In the genomic region with DNA sequence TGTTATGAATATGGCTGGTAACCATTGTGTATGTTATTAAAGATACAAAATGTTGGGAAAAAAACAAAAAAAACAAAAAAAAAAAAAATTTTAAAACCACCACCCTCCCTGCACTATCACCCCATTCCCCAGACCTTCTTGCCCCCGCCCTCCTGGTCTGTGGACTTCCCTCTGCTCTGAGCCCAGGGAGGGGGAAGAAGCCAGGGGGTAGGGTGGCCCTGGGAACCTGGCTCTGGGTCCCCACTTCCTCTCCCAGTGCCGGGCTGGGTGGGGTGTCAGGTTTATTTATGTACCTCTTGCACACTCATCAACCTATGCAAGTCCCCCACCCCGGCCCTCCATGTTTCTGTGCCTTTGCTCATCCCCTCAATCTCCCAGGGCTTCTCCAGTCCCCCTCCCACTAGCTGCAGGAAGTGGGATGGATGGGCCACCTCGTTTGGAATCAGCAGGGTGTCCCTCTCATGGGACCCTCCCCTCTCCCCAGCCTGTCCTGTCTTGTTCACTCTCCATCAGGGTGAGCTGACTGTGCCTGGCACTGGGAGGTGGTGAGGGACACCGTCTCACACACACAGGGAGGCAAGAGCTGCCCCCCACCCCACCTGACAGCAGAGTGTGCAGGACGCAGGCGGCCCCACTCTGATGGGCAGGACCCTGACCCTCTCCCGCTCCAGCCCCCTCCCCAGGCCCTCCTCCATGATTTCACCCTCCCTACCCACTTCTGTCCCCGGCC, we compare ENCODE assay signal across 1 cellular context.
TF ChIP-seq lines count a peak whose summit lies in the region.

No MANE protein-coding gene starts in this region.

TF ChIP-seq in HEK293, 187 proteins besides CTCF, POLR2A, EP300 and RAD21 (continued from another document and continues in another):
- TF ChIP-seq ZNF561 (tag by site-specific recombination; IDR thresholded peaks at IDR 0.05; ENCODE audit: borderline replicate concordance), result no peak
- no peak for TF ChIP-seq RBAK (tag by site-specific recombination; IDR thresholded peaks at IDR 0.05)
- TF ChIP-seq, protein P1, sequence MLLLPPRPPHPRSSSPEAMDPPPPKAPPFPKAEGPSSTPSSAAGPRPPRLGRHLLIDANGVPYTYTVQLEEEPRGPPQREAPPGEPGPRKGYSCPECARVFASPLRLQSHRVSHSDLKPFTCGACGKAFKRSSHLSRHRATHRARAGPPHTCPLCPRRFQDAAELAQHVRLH (tag by site-specific recombination; IDR thresholded peaks at IDR 0.05), result no peak
- no peak for TF ChIP-seq ZNF768 (tag by site-specific recombination; IDR thresholded peaks at IDR 0.05)
- no peak for TF ChIP-seq SP7 (tag by site-specific recombination; IDR thresholded peaks at IDR 0.05)
- no peak for TF ChIP-seq HOXA7 (CRISPR knock-in tag; IDR thresholded peaks at IDR 0.05; ENCODE audit: borderline replicate concordance)
- TF ChIP-seq, protein P2, sequence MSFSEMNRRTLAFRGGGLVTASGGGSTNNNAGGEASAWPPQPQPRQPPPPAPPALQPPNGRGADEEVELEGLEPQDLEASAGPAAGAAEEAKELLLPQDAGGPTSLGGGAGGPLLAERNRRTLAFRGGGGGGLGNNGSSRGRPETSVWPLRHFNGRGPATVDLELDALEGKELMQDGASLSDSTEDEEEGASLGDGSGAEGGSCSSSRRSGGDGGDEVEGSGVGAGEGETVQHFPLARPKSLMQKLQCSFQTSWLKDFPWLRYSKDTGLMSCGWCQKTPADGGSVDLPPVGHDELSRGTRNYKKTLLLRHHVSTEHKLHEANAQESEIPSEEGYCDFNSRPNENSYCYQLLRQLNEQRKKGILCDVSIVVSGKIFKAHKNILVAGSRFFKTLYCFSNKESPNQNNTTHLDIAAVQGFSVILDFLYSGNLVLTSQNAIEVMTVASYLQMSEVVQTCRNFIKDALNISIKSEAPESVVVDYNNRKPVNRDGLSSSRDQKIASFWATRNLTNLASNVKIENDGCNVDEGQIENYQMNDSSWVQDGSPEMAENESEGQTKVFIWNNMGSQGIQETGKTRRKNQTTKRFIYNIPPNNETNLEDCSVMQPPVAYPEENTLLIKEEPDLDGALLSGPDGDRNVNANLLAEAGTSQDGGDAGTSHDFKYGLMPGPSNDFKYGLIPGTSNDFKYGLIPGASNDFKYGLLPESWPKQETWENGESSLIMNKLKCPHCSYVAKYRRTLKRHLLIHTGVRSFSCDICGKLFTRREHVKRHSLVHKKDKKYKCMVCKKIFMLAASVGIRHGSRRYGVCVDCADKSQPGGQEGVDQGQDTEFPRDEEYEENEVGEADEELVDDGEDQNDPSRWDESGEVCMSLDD (tag by site-specific recombination; IDR thresholded peaks at IDR 0.05), result 0 out of 2 replicates have a peak, but pooled peaks have one; percentile 26
- no peak for TF ChIP-seq OSR2 (tag by site-specific recombination; IDR thresholded peaks at IDR 0.05)
- no peak for TF ChIP-seq ZNF266 (tag by site-specific recombination; IDR thresholded peaks at IDR 0.05; ENCODE audit: low read depth)
- no peak for TF ChIP-seq ZNF660 (tag by site-specific recombination; IDR thresholded peaks at IDR 0.05)
- no peak for TF ChIP-seq ZNF510 (tag by site-specific recombination; IDR thresholded peaks at IDR 0.05; ENCODE audit: insufficient replicate concordance)
- TF ChIP-seq, protein P3, sequence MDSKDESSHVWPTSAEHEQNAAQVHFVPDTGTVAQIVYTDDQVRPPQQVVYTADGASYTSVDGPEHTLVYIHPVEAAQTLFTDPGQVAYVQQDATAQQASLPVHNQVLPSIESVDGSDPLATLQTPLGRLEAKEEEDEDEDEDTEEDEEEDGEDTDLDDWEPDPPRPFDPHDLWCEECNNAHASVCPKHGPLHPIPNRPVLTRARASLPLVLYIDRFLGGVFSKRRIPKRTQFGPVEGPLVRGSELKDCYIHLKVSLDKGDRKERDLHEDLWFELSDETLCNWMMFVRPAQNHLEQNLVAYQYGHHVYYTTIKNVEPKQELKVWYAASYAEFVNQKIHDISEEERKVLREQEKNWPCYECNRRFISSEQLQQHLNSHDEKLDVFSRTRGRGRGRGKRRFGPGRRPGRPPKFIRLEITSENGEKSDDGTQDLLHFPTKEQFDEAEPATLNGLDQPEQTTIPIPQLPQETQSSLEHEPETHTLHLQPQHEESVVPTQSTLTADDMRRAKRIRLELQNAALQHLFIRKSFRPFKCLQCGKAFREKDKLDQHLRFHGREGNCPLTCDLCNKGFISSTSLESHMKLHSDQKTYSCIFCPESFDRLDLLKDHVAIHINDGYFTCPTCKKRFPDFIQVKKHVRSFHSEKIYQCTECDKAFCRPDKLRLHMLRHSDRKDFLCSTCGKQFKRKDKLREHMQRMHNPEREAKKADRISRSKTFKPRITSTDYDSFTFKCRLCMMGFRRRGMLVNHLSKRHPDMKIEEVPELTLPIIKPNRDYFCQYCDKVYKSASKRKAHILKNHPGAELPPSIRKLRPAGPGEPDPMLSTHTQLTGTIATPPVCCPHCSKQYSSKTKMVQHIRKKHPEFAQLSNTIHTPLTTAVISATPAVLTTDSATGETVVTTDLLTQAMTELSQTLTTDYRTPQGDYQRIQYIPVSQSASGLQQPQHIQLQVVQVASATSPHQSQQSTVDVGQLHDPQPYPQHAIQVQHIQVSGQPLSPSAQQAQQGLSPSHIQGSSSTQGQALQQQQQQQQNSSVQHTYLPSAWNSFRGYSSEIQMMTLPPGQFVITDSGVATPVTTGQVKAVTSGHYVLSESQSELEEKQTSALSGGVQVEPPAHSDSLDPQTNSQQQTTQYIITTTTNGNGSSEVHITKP (tag by site-specific recombination; IDR thresholded peaks at IDR 0.05), result peak; percentile 17; the same call in 1 of the 2 replicates
- TF ChIP-seq, protein P4, sequence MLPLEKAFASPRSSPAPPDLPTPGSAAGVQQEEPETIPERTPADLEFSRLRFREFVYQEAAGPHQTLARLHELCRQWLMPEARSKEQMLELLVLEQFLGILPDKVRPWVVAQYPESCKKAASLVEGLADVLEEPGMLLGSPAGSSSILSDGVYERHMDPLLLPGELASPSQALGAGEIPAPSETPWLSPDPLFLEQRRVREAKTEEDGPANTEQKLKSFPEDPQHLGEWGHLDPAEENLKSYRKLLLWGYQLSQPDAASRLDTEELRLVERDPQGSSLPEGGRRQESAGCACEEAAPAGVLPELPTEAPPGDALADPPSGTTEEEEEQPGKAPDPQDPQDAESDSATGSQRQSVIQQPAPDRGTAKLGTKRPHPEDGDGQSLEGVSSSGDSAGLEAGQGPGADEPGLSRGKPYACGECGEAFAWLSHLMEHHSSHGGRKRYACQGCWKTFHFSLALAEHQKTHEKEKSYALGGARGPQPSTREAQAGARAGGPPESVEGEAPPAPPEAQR (tag by site-specific recombination; IDR thresholded peaks at IDR 0.05), result no peak
- TF ChIP-seq ZNF404 (tag by site-specific recombination; IDR thresholded peaks at IDR 0.05), result no peak
- TF ChIP-seq ZNF747 (tag by site-specific recombination; IDR thresholded peaks at IDR 0.05), result no peak
- no peak for TF ChIP-seq KLF7 (tag by site-specific recombination; IDR thresholded peaks at IDR 0.05; ENCODE audit: borderline replicate concordance)
- TF ChIP-seq ZEB2 (tag by site-specific recombination; IDR thresholded peaks at IDR 0.05), result no peak
- no peak for TF ChIP-seq ZNF214 (tag by site-specific recombination; IDR thresholded peaks at IDR 0.05; ENCODE audit: borderline replicate concordance)
- TF ChIP-seq, protein P5, sequence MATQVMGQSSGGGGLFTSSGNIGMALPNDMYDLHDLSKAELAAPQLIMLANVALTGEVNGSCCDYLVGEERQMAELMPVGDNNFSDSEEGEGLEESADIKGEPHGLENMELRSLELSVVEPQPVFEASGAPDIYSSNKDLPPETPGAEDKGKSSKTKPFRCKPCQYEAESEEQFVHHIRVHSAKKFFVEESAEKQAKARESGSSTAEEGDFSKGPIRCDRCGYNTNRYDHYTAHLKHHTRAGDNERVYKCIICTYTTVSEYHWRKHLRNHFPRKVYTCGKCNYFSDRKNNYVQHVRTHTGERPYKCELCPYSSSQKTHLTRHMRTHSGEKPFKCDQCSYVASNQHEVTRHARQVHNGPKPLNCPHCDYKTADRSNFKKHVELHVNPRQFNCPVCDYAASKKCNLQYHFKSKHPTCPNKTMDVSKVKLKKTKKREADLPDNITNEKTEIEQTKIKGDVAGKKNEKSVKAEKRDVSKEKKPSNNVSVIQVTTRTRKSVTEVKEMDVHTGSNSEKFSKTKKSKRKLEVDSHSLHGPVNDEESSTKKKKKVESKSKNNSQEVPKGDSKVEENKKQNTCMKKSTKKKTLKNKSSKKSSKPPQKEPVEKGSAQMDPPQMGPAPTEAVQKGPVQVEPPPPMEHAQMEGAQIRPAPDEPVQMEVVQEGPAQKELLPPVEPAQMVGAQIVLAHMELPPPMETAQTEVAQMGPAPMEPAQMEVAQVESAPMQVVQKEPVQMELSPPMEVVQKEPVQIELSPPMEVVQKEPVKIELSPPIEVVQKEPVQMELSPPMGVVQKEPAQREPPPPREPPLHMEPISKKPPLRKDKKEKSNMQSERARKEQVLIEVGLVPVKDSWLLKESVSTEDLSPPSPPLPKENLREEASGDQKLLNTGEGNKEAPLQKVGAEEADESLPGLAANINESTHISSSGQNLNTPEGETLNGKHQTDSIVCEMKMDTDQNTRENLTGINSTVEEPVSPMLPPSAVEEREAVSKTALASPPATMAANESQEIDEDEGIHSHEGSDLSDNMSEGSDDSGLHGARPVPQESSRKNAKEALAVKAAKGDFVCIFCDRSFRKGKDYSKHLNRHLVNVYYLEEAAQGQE (tag by site-specific recombination; IDR thresholded peaks at IDR 0.05), result no peak
- TF ChIP-seq ZBTB20 (tag by site-specific recombination; IDR thresholded peaks at IDR 0.05), result no peak
- TF ChIP-seq, protein P6, sequence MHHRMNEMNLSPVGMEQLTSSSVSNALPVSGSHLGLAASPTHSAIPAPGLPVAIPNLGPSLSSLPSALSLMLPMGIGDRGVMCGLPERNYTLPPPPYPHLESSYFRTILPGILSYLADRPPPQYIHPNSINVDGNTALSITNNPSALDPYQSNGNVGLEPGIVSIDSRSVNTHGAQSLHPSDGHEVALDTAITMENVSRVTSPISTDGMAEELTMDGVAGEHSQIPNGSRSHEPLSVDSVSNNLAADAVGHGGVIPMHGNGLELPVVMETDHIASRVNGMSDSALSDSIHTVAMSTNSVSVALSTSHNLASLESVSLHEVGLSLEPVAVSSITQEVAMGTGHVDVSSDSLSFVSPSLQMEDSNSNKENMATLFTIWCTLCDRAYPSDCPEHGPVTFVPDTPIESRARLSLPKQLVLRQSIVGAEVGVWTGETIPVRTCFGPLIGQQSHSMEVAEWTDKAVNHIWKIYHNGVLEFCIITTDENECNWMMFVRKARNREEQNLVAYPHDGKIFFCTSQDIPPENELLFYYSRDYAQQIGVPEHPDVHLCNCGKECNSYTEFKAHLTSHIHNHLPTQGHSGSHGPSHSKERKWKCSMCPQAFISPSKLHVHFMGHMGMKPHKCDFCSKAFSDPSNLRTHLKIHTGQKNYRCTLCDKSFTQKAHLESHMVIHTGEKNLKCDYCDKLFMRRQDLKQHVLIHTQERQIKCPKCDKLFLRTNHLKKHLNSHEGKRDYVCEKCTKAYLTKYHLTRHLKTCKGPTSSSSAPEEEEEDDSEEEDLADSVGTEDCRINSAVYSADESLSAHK (tag by site-specific recombination; IDR thresholded peaks at IDR 0.05), result no peak
- no peak for TF ChIP-seq ZNF658 (tag by site-specific recombination; IDR thresholded peaks at IDR 0.05)
- TF ChIP-seq ZFP41 (tag by site-specific recombination; IDR thresholded peaks at IDR 0.05; ENCODE audit: borderline replicate concordance), result no peak; the same call in 1 of the 2 replicates
- TF ChIP-seq, protein P7, sequence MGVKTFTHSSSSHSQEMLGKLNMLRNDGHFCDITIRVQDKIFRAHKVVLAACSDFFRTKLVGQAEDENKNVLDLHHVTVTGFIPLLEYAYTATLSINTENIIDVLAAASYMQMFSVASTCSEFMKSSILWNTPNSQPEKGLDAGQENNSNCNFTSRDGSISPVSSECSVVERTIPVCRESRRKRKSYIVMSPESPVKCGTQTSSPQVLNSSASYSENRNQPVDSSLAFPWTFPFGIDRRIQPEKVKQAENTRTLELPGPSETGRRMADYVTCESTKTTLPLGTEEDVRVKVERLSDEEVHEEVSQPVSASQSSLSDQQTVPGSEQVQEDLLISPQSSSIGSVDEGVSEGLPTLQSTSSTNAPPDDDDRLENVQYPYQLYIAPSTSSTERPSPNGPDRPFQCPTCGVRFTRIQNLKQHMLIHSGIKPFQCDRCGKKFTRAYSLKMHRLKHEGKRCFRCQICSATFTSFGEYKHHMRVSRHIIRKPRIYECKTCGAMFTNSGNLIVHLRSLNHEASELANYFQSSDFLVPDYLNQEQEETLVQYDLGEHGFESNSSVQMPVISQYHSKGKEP (tag by site-specific recombination; IDR thresholded peaks at IDR 0.05), result no peak
- no peak for TF ChIP-seq ZNF324 (tag by site-specific recombination; IDR thresholded peaks at IDR 0.05)
- TF ChIP-seq, protein P8, sequence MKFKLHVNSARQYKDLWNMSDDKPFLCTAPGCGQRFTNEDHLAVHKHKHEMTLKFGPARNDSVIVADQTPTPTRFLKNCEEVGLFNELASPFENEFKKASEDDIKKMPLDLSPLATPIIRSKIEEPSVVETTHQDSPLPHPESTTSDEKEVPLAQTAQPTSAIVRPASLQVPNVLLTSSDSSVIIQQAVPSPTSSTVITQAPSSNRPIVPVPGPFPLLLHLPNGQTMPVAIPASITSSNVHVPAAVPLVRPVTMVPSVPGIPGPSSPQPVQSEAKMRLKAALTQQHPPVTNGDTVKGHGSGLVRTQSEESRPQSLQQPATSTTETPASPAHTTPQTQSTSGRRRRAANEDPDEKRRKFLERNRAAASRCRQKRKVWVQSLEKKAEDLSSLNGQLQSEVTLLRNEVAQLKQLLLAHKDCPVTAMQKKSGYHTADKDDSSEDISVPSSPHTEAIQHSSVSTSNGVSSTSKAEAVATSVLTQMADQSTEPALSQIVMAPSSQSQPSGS (tag by site-specific recombination; IDR thresholded peaks at IDR 0.05; ENCODE audit: low read depth), result no peak
- 0 out of 2 replicates have a peak, but pooled peaks have one; percentile 38 for TF ChIP-seq IKZF3 (tag by site-specific recombination; IDR thresholded peaks at IDR 0.05)
- no peak for TF ChIP-seq GFI1B (tag by site-specific recombination; IDR thresholded peaks at IDR 0.05)
- no peak for TF ChIP-seq ZNF239 (tag by site-specific recombination; IDR thresholded peaks at IDR 0.05)
- TF ChIP-seq, protein P9, sequence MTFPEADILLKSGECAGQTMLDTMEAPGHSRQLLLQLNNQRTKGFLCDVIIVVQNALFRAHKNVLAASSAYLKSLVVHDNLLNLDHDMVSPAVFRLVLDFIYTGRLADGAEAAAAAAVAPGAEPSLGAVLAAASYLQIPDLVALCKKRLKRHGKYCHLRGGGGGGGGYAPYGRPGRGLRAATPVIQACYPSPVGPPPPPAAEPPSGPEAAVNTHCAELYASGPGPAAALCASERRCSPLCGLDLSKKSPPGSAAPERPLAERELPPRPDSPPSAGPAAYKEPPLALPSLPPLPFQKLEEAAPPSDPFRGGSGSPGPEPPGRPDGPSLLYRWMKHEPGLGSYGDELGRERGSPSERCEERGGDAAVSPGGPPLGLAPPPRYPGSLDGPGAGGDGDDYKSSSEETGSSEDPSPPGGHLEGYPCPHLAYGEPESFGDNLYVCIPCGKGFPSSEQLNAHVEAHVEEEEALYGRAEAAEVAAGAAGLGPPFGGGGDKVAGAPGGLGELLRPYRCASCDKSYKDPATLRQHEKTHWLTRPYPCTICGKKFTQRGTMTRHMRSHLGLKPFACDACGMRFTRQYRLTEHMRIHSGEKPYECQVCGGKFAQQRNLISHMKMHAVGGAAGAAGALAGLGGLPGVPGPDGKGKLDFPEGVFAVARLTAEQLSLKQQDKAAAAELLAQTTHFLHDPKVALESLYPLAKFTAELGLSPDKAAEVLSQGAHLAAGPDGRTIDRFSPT (tag by site-specific recombination; IDR thresholded peaks at IDR 0.05), result peak; percentile 16; the same call in 1 of the 2 replicates
- no peak for TF ChIP-seq ZNF416 (tag by site-specific recombination; IDR thresholded peaks at IDR 0.05)
- TF ChIP-seq YY2 (tag by site-specific recombination; IDR thresholded peaks at IDR 0.05), result no peak
- TF ChIP-seq ZNF558 (tag by site-specific recombination; IDR thresholded peaks at IDR 0.05), result no peak
- no peak for TF ChIP-seq ZBTB7A (tag by site-specific recombination; IDR thresholded peaks at IDR 0.05; ENCODE audit: low read depth)
- TF ChIP-seq ZNF391 (tag by site-specific recombination; IDR thresholded peaks at IDR 0.05; ENCODE audit: borderline replicate concordance, low read depth), result no peak
- no peak for TF ChIP-seq ZNF629 (tag by site-specific recombination; IDR thresholded peaks at IDR 0.05)
